ENCODE assay signal across 9 cellular contexts in genomic region chr1:12063141-12064072, GRCh38. TPM values are rescaled to one million over a fixed set of nuclear protein-coding genes. Genes with fewer than 3 reads are reported as not detected.
A peak's percentile ranks its signal among the peaks of the same experiment; 100 is the strongest.
DNase-seq lines count a peak whose midpoint lies in the region; ATAC-seq and TF ChIP-seq lines count a peak whose summit lies in the region.
"Had no signal": no experiment of that assay in that cellular context is flagged by ENCODE, and none has a peak within 500 bp of the region (broad histone marks: within the 10 kb centered on the region; RNA-seq: fewer than 3 reads in every experiment).

Gene TNFRSF8 (plus strand): TSS chr1:12063303. CDS start chr1:12063599, 296 bp downstream.

- TF ChIP-seq CTCF in glutamatergic neuron (IDR thresholded peaks at IDR 0.05; ENCODE audit: partially characterized antibody, unreplicated experiment) (no peak), body of pancreas (IDR thresholded peaks at IDR 0.05) (no peak)

- peak; percentile 36 for DNase-seq in NK-92 treated with Interleukin-12 subunit alpha and Interleukin-12 subunit beta, amount 100 ng/mL, for 24 hours (lab: John Stamatoyannopoulos, UW)
- DNase-seq in NK-92 (lab: John Stamatoyannopoulos, UW; ENCODE audit: unreplicated experiment) (no peak), glutamatergic neuron (no peak), body of pancreas (no peak)
- peak; percentile 55 to 65 for DNase-seq in activated CD4-positive, alpha-beta T cell treated with anti-CD3 and anti-CD28 coated beads, Interleukin-2, amount 50 U/mL, for 48 hours
- peak; percentile 39 for DNase-seq in stimulated activated naive CD4-positive, alpha-beta T cell treated with Interleukin-2 at 50 U/mL for 16 hours (lab: John Stamatoyannopoulos, UW)
- DNase-seq in effector CD8-positive, alpha-beta T cell (lab: John Stamatoyannopoulos, UW): no peak
- DNase-seq: NCI-H1436 had no signal

- no peaks in the 10 kb centered on the region for H3K9me3 ChIP-seq in body of pancreas

- peak within 1 kb of the TSS; percentile 49 for H3K4me3 Mint-ChIP-seq in glutamatergic neuron (ENCODE audit: unreplicated experiment)

- peaks cover 7% of the 10 kb centered on the region for H3K36me3 Mint-ChIP-seq in glutamatergic neuron (ENCODE audit: unreplicated experiment)

- 2% methylated on average over 8 to 67 of the region's 72 CpGs for WGBS in body of pancreas, 2 donors

- no peak within 1 kb of the TSS for H3K27ac Mint-ChIP-seq in glutamatergic neuron (ENCODE audit: unreplicated experiment)

- intact Hi-C loops in body of pancreas (cut with DNase I): no loop called here

- H3K4me3 ChIP-seq in body of pancreas: no peak within 1 kb of the TSS

- peaks cover 0 to 20% of the 10 kb centered on the region in 2 donors for H3K27me3 ChIP-seq in body of pancreas

- peaks cover 6% of the 10 kb centered on the region for H3K9me3 Mint-ChIP-seq in glutamatergic neuron (ENCODE audit: unreplicated experiment)

- no peak within 1 kb of the TSS for H3K27ac ChIP-seq in body of pancreas

- H3K36me3 ChIP-seq in body of pancreas (replicated peaks in 1 of 2; ENCODE audit: insufficient read depth in 1 of 2, low read depth in 2 of 2): no peaks in the 10 kb centered on the region

- H3K4me1 Mint-ChIP-seq in glutamatergic neuron (ENCODE audit: low read depth, unreplicated experiment): peaks cover 13% of the 10 kb centered on the region

- ATAC-seq in body of pancreas: no peak
- ATAC-seq in HG02763 (IDR thresholded peaks at IDR 0.05; ENCODE audit: unreplicated experiment): no peak

- peaks cover 11% of the 10 kb centered on the region for H3K27me3 Mint-ChIP-seq in glutamatergic neuron (ENCODE audit: unreplicated experiment)

- TF ChIP-seq POLR2A in body of pancreas (IDR thresholded peaks at IDR 0.05): no peak

- H3K4me1 ChIP-seq in body of pancreas: no peaks in the 10 kb centered on the region

RNA-seq across cellular contexts. Expression of gene TNFRSF8, which starts in this region (rescaled TPM):
- not detected for total RNA-seq in glutamatergic neuron (ENCODE audit: unreplicated experiment)
- total RNA-seq in body of pancreas: not detected

Comparison
In these comparisons a context has a peak if more than half of its experiments do, and no peak if none do; other contexts are left out.
1. DNase-seq: peak in NK-92 treated with Interleukin-12 subunit alpha and Interleukin-12 subunit beta, amount 100 ng/mL, for 24 hours (single experiment), activated CD4-positive, alpha-beta T cell treated with anti-CD3 and anti-CD28 coated beads, Interleukin-2, amount 50 U/mL, for 48 hours (2 of 2) and stimulated activated naive CD4-positive, alpha-beta T cell treated with Interleukin-2 at 50 U/mL for 16 hours (single experiment); none in NK-92 (single experiment), glutamatergic neuron (single experiment), body of pancreas (0 of 4) and effector CD8-positive, alpha-beta T cell (single experiment).